In the genomic region with DNA sequence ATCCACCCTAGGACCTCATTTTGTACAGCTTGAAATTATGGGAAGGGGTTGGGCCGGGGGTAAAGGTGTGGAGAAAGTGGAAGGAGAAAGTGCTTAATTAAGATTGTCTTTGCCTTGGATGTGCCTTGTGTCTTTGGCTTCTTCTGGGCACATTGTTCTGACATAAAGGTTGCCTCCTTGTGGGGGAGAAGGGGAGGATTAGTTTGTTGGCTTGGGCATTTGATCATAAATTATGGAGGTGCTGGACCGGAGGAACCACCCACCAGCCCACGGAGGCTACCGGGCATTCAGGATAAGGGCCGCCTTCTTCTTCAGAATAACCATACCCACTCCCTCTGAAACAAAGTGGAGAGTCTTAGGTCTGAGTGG, we compare ENCODE assay signal across 8 cellular contexts. TPM values are rescaled to one million over a fixed set of nuclear protein-coding genes. Genes with fewer than 3 reads are reported as not detected.
DNase-seq lines count a peak whose midpoint lies in the region; ATAC-seq and TF ChIP-seq lines count a peak whose summit lies in the region.

No MANE protein-coding gene starts in this region.

- TF ChIP-seq CTCF in SU-DHL-6 (IDR thresholded peaks at IDR 0.05; ENCODE audit: insufficient read depth, low read length, poor library complexity, severe bottlenecking): no peak
- peak; percentile 28 for TF ChIP-seq CTCF in epithelial cell of proximal tubule (conservative IDR thresholded peaks at IDR 0.05; ENCODE audit: low read depth, low read length)
- peak; percentile 50 for TF ChIP-seq CTCF in neural crest cell (conservative IDR thresholded peaks at IDR 0.05)

- H3K27me3 ChIP-seq in BLaER1 treated with 17β-estradiol and CSF1 and Interleukin-3, amounts not matched to agents 10 nM and 100 nM: no peaks in the 10 kb centered on the region
- H3K27me3 ChIP-seq in HAP-1 (ENCODE audit: low read depth): no peaks in the 10 kb centered on the region
- no peaks in the 10 kb centered on the region for H3K27me3 ChIP-seq in SU-DHL-6 (ENCODE audit: low read length)

- H3K9me3 ChIP-seq in BLaER1 treated with 17β-estradiol and CSF1 and Interleukin-3, amounts not matched to agents 10 nM and 100 nM (replicated peaks in 1 of 11): no peaks in the 10 kb centered on the region
- H3K9me3 ChIP-seq in HAP-1 (no peaks in the 10 kb centered on the region; the same call in 1 of the 2 replicates), SU-DHL-6 (ENCODE audit: insufficient read depth, low read length) (no peaks in the 10 kb centered on the region)

- no peak for ATAC-seq in HG02884 (IDR thresholded peaks at IDR 0.05; ENCODE audit: unreplicated experiment)

- H3K36me3 Mint-ChIP-seq in neural crest cell (ENCODE audit: low read depth): peaks cover 2% of the 10 kb centered on the region

- peaks cover 25 to 52% (median 32%) of the 10 kb centered on the region in 10 experiments for H3K4me1 ChIP-seq in BLaER1 treated with 17β-estradiol and CSF1 and Interleukin-3, amounts not matched to agents 10 nM and 100 nM
- peaks cover 13% of the 10 kb centered on the region for H3K4me1 ChIP-seq in HAP-1

- H3K27ac Mint-ChIP-seq in neural crest cell (ENCODE audit: unreplicated experiment): peak overlapping the region; percentile 83

- peaks cover 38 to 50% (median 48%) of the 10 kb centered on the region in 11 experiments for H3K36me3 ChIP-seq in BLaER1 treated with 17β-estradiol and CSF1 and Interleukin-3, amounts not matched to agents 10 nM and 100 nM
- H3K36me3 ChIP-seq in HAP-1 (replicated peaks) (peaks cover 28% of the 10 kb centered on the region), SU-DHL-6 (ENCODE audit: low read length) (peaks cover 11% of the 10 kb centered on the region; the same call in 1 of the 2 replicates)

- H3F3A ChIP-seq in SU-DHL-6 (ENCODE audit: insufficient read depth): no peaks in the 10 kb centered on the region; the same call in 1 of the 2 replicates

- no peaks in the 10 kb centered on the region for H3K9me3 Mint-ChIP-seq in neural crest cell

- peak overlapping the region; percentile 99 for H3K4me3 Mint-ChIP-seq in neural crest cell

- peaks cover 61% of the 10 kb centered on the region for H3K79me2 ChIP-seq in SU-DHL-6 (ENCODE audit: insufficient read depth, low read length)

- no peak overlapping the region for H2AFZ ChIP-seq in SU-DHL-6 (ENCODE audit: low read depth, low read length, severe bottlenecking)

- H3K4me2 ChIP-seq in BLaER1 treated with 17β-estradiol and CSF1 and Interleukin-3, amounts not matched to agents 10 nM and 100 nM: peak overlapping the region; percentile 82 to 95 (median 88)
- peak overlapping the region; percentile 94 for H3K4me2 ChIP-seq in SU-DHL-6 (ENCODE audit: low read depth, low read length, poor library complexity, severe bottlenecking)

- H4K20me1 ChIP-seq in BLaER1 treated with 17β-estradiol and CSF1 and Interleukin-3, amounts not matched to agents 10 nM and 100 nM: peaks cover 56 to 60% (median 59%) of the 10 kb centered on the region in 11 experiments
- H4K20me1 ChIP-seq in SU-DHL-6 (ENCODE audit: low read depth, low read length): peaks cover 26% of the 10 kb centered on the region

- H3K9ac ChIP-seq in BLaER1 treated with 17β-estradiol and CSF1 and Interleukin-3, amounts not matched to agents 10 nM and 100 nM: peak overlapping the region; percentile 85 to 94 (median 93)
- peak overlapping the region; percentile 71 for H3K9ac ChIP-seq in SU-DHL-6 (ENCODE audit: low read length)

- peaks cover 14% of the 10 kb centered on the region for H3K27me3 Mint-ChIP-seq in neural crest cell (ENCODE audit: low read depth)

- H3K4me1 Mint-ChIP-seq in neural crest cell: peaks cover 42% of the 10 kb centered on the region

- DNase-seq in HAP-1 (ENCODE audit: low spot score in 2 of 2) (peak; percentile 64 to 66), epithelial cell of proximal tubule (ENCODE audit: low read depth) (peak; percentile 16), neural crest cell (ENCODE audit: low read depth, low spot score) (no peak), globus pallidus (ENCODE audit: low spot score) (no peak), inferior parietal cortex (ENCODE audit: extremely low spot score) (no peak)

- peak overlapping the region; percentile 72 to 98 (median 91) for H3K4me3 ChIP-seq in BLaER1 treated with 17β-estradiol and CSF1 and Interleukin-3, amounts not matched to agents 10 nM and 100 nM
- H3K4me3 ChIP-seq in HAP-1: peak overlapping the region; percentile 72
- H3K4me3 ChIP-seq in SU-DHL-6 (ENCODE audit: insufficient read depth, low read length, poor library complexity, severe bottlenecking): peak overlapping the region; percentile 73
- peak overlapping the region; percentile 98 for H3K4me3 ChIP-seq in epithelial cell of proximal tubule (ENCODE audit: low read depth, low read length)

- H3K9me2 ChIP-seq in SU-DHL-6 (replicated peaks; ENCODE audit: insufficient read depth, low read length): no peaks in the 10 kb centered on the region

- in situ Hi-C loops in HAP-1 (cut with MboI; ENCODE audit: low sequenced_read_pairs): no loop called here

- peak overlapping the region; percentile 62 to 95 (median 90); a peak in 21 of 22 replicates for H3K27ac ChIP-seq in BLaER1 treated with 17β-estradiol and CSF1 and Interleukin-3, amounts not matched to agents 10 nM and 100 nM
- H3K27ac ChIP-seq in SU-DHL-6 (ENCODE audit: low read depth, low read length): peak overlapping the region; percentile 40; the same call in 1 of the 2 replicates

RNA-seq across cellular contexts. Expression of a gene that starts 1.3 kb away (rescaled TPM):
- 95.4 and 103 TPM in 2 replicates for total RNA-seq in epithelial cell of proximal tubule
- total RNA-seq in neural crest cell: 132 and 134 TPM in 2 replicates

RNA-seq across cellular contexts. Expression of a gene that starts 33.2 kb away (rescaled TPM):
- total RNA-seq in epithelial cell of proximal tubule (7.1 and 12.2 TPM in 2 replicates), neural crest cell (33.5 and 37.6 TPM in 2 replicates)

RNA-seq across cellular contexts. Expression of a gene that starts 47.1 kb away (rescaled TPM):
- total RNA-seq in epithelial cell of proximal tubule (13.6 and 17.6 TPM in 2 replicates), neural crest cell (39.7 and 40.1 TPM in 2 replicates)

RNA-seq across cellular contexts. Expression of a gene that starts 53.8 kb away (rescaled TPM):
- total RNA-seq in epithelial cell of proximal tubule (470 and 583 TPM in 2 replicates), neural crest cell (6.4 and 7.7 TPM in 2 replicates)

Comparison
In these comparisons a context has a peak if more than half of its experiments do, and no peak if none do; other contexts are left out.
1. DNase-seq: peak in HAP-1 (2 of 2) and epithelial cell of proximal tubule (single experiment); none in neural crest cell (single experiment), globus pallidus (single experiment) and inferior parietal cortex (single experiment).
2. Peak in every context shown above with its lines, with median percentiles within 50 percentile points of each other: H3K4me3 ChIP-seq.